In the genomic region with DNA sequence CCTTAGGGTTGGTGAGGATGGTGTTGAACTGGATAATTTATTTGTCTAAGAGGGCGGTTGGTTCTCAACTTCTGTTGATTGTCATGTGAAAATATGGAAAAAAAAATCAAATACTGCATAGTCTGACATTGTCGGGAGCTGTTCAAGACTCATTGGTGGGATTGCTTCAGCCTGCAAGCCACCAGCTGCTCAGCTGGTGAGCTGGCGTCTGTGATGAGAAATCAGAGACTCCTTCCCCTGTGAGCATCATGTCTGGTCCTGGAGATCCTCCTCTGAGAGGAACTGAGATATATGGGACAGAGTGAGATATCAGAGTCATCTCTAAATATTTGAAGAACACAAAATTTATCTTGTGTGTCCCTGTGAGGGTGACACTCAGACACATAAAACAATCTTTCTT, we compare ENCODE assay signal across 7 cellular contexts.
"Had no signal": no experiment of that assay in that cellular context is flagged by ENCODE, and none has a peak within 500 bp of the region (broad histone marks: within the 10 kb centered on the region; RNA-seq: fewer than 3 reads in every experiment).

No MANE protein-coding gene starts in this region.

- DNase-seq: H9, HCEC 1CT, KBM-7 had no signal

- H3K4me2 ChIP-seq: GM23338, KMS-11 had no signal

- H2AFZ ChIP-seq: GM23338 had no signal

- ATAC-seq: GM23338, HepG2 had no signal

- H3K4me3 ChIP-seq: GM23338 had no signal

- H3K9ac ChIP-seq: KMS-11 had no signal

- H3K27ac ChIP-seq: HL-60, KMS-11 had no signal
